In genomic region chr2:9244985-9245544, GRCh38 we compare ENCODE assay signal across 18 cellular contexts. TPM values are rescaled to one million over a fixed set of nuclear protein-coding genes. Genes with fewer than 3 reads are reported as not detected.
DNase-seq lines count a peak whose midpoint lies in the region; FAIRE-seq and TF ChIP-seq lines count a peak whose summit lies in the region.
"Had no signal": no experiment of that assay in that cellular context is flagged by ENCODE, and none has a peak within 500 bp of the region (broad histone marks: within the 10 kb centered on the region; RNA-seq: fewer than 3 reads in every experiment).

No MANE protein-coding gene starts in this region.

- H3K36me3 Mint-ChIP-seq in progenitor cell of endocrine pancreas (ENCODE audit: insufficient read depth) = peaks cover 4% of the 10 kb centered on the region
- H3K36me3 Mint-ChIP-seq: CD4-positive, alpha-beta memory T cell had no signal

- no peak overlapping the region for H3K4me3 ChIP-seq in NB4 (ENCODE audit: low read depth, low read length)
- H3K4me3 ChIP-seq: GM23248 had no signal

- H3K9me3 Mint-ChIP-seq in progenitor cell of endocrine pancreas (ENCODE audit: low read depth) = no peaks in the 10 kb centered on the region
- H3K9me3 Mint-ChIP-seq: CD4-positive, alpha-beta memory T cell; stimulated activated naive CD8-positive, alpha-beta T cell treated with anti-CD3 and anti-CD28 coated beads, Interleukin-15, Interleukin-2, amounts not matched to agents 100 ng/mL and 50 ng/mL, for 24 hours had no signal

- H3K27ac ChIP-seq in epithelial cell of prostate = peak overlapping the region; percentile 99
- H3K27ac ChIP-seq: GM23248 had no signal

- peak; percentile 10 to 19 for DNase-seq in activated CD4-positive, alpha-beta T cell treated with anti-CD3 and anti-CD28 coated beads, Interleukin-2, amount 50 U/mL, for 48 hours
- no peak for DNase-seq in activated CD4-positive, alpha-beta T cell treated with anti-CD3 and anti-CD28 coated beads, Interleukin-2, amount 50 U/mL, for 1 hour
- DNase-seq in NB4 (ENCODE audit: low read depth) (peak; percentile 42), epithelial cell of prostate (ENCODE audit: low read depth, low spot score) (no peak), progenitor cell of endocrine pancreas (ENCODE audit: low spot score, unreplicated experiment) (no peak), urothelium cell line (ENCODE audit: low spot score) (no peak), D721Med (ENCODE audit: insufficient read length, low spot score) (no peak), NCI-H524 treated with DMSO at 0.1 percent for 48 hours (lab: John Stamatoyannopoulos, UW) (no peak)
- DNase-seq: CD4-positive, alpha-beta memory T cell; erythroblast; GF-D8; GM23248; hypothalamus; NCI-H187 treated with DMSO at 0.1 percent for 48 hours; NCI-H526 treated with DMSO at 0.1 percent for 48 hours; SHP77; T1000 had no signal

- H3K27me3 Mint-ChIP-seq in progenitor cell of endocrine pancreas = no peaks in the 10 kb centered on the region

- TF ChIP-seq CTCF in NB4 (IDR thresholded peaks at IDR 0.05; ENCODE audit: low read depth, low read length) (no peak), progenitor cell of endocrine pancreas (IDR thresholded peaks at IDR 0.05; ENCODE audit: unreplicated experiment) (no peak), D721Med (IDR thresholded peaks at IDR 0.05; ENCODE audit: insufficient read depth, missing control alignments) (no peak)

- peaks cover 32% of the 10 kb centered on the region for H3K4me1 Mint-ChIP-seq in progenitor cell of endocrine pancreas (ENCODE audit: low read depth)
- H3K4me1 Mint-ChIP-seq: CD4-positive, alpha-beta memory T cell had no signal

- FAIRE-seq in urothelium cell line (lab: Jason Lieb, UNC) (no peak), D721Med (lab: Jason Lieb, UNC) (no peak)

- no peak for TF ChIP-seq POLR2A in NB4 (IDR thresholded peaks at IDR 0.05; ENCODE audit: extremely low read depth, insufficient read length)

- H3K27ac Mint-ChIP-seq in progenitor cell of endocrine pancreas = peak overlapping the region; percentile 75
- H3K27ac Mint-ChIP-seq: CD4-positive, alpha-beta memory T cell; stimulated activated naive CD8-positive, alpha-beta T cell treated with anti-CD3 and anti-CD28 coated beads, Interleukin-15, Interleukin-2, amounts not matched to agents 100 ng/mL and 50 ng/mL, for 24 hours had no signal

- no peak overlapping the region for H3K4me3 Mint-ChIP-seq in progenitor cell of endocrine pancreas (ENCODE audit: low read depth)
- H3K4me3 Mint-ChIP-seq: CD4-positive, alpha-beta memory T cell; stimulated activated naive CD8-positive, alpha-beta T cell treated with anti-CD3 and anti-CD28 coated beads, Interleukin-15, Interleukin-2, amounts not matched to agents 100 ng/mL and 50 ng/mL, for 24 hours had no signal

RNA-seq across cellular contexts. Expression of gene ASAP2, which starts 38.5 kb away (rescaled TPM):
- 65.4 and 69.3 TPM in 2 replicates for total RNA-seq in progenitor cell of endocrine pancreas
- total RNA-seq: CD4-positive, alpha-beta memory T cell had no signal

Comparison
In these comparisons a context has a peak if more than half of its experiments do, and no peak if none do; other contexts are left out.
1. DNase-seq: peak in activated CD4-positive, alpha-beta T cell treated with anti-CD3 and anti-CD28 coated beads, Interleukin-2, amount 50 U/mL, for 48 hours (2 of 2) and NB4 (single experiment); none in activated CD4-positive, alpha-beta T cell treated with anti-CD3 and anti-CD28 coated beads, Interleukin-2, amount 50 U/mL, for 1 hour (single experiment), epithelial cell of prostate (single experiment), progenitor cell of endocrine pancreas (single experiment), urothelium cell line (single experiment), D721Med (single experiment) and NCI-H524 treated with DMSO at 0.1 percent for 48 hours (single experiment).